ENCODE assay signal across 22 cellular contexts in genomic region chr3:107803170-107803569, GRCh38.
DNase-seq lines count a peak whose midpoint lies in the region; ATAC-seq and TF ChIP-seq lines count a peak whose summit lies in the region.
"Had no signal": no experiment of that assay in that cellular context is flagged by ENCODE, and none has a peak within 500 bp of the region (broad histone marks: within the 10 kb centered on the region; RNA-seq: fewer than 3 reads in every experiment).

No MANE protein-coding gene starts in this region.

- H3K4me1 ChIP-seq in CD4-positive, alpha-beta memory T cell (ENCODE audit: insufficient read depth, low read length) = no peaks in the 10 kb centered on the region
- H3K4me1 ChIP-seq: BE2C, BLaER1 had no signal

- H3K4me1 Mint-ChIP-seq in WTC11 (peaks cover 14% of the 10 kb centered on the region), memory B cell (no peaks in the 10 kb centered on the region)
- H3K4me1 Mint-ChIP-seq in CD4-positive, alpha-beta memory T cell = peaks cover 0 to 1% (median 0%) of the 10 kb centered on the region in 4 donors
- H3K4me1 Mint-ChIP-seq: CD14-positive monocyte had no signal

- TF ChIP-seq CTCF in WTC11 (IDR thresholded peaks at IDR 0.05) (no peak), dorsolateral prefrontal cortex (IDR thresholded peaks at IDR 0.05 in 54 of 56, conservative IDR thresholded peaks at IDR 0.05 in 2 of 56; ENCODE audit: low read depth in 1 of 56, partially characterized antibody in 56 of 56) (no peak)

- intact Hi-C loops in dorsolateral prefrontal cortex (cut with DNase I) = loop anchor here in 1 of 2 donors (5.0 kb wide), 1 partner anchor 44 kb away; no protein-coding TSS in a partner anchor
- intact Hi-C loops in CD4-positive, alpha-beta memory T cell (cut with micrococcal nuclease) = no loop called here

- ATAC-seq in WTC11 = peak; percentile 91
- no peak for ATAC-seq in memory B cell (ENCODE audit: low read depth)
- ATAC-seq: CD8-positive, alpha-beta T cell; GM12878 had no signal

- H3K27me3 Mint-ChIP-seq in WTC11 (ENCODE audit: low read depth) (no peaks in the 10 kb centered on the region), memory B cell (no peaks in the 10 kb centered on the region)
- no peaks in the 10 kb centered on the region for H3K27me3 Mint-ChIP-seq in CD4-positive, alpha-beta memory T cell
- H3K27me3 Mint-ChIP-seq: CD4-positive, CD25-positive, alpha-beta regulatory T cell had no signal

- H3K36me3 ChIP-seq in CD4-positive, alpha-beta memory T cell (ENCODE audit: insufficient read depth, low read length) = peaks cover 52% of the 10 kb centered on the region

- CTCF ChIA-PET in WTC11 (lab: Charles Lee) = interaction anchor here (1.4 to 1.8 kb wide), 2 partner anchors 38 to 125 kb away, joined by 3 to 4 read pairs; no protein-coding TSS in a partner anchor
- CTCF ChIA-PET in CD4-positive, alpha-beta memory T cell (lab: Charles Lee; ENCODE audit: partially characterized antibody) = no interaction called here

- H3K4me3 ChIP-seq in dorsolateral prefrontal cortex = no peak overlapping the region
- no peak overlapping the region for H3K4me3 ChIP-seq in CD4-positive, alpha-beta memory T cell (ENCODE audit: low read length in 2 of 2)
- H3K4me3 ChIP-seq: BLaER1, GM12878 had no signal

- H3K27ac ChIP-seq in dorsolateral prefrontal cortex = peak overlapping the region in 39 of 59 donors; percentile 4 to 97 (median 89)
- H3K27ac ChIP-seq in CD4-positive, alpha-beta memory T cell (ENCODE audit: low read depth, low read length) = no peak overlapping the region
- H3K27ac ChIP-seq: BLaER1 had no signal

- no peaks in the 10 kb centered on the region for H3K9me3 Mint-ChIP-seq in WTC11
- H3K9me3 Mint-ChIP-seq in memory B cell = no peaks in the 10 kb centered on the region
- H3K9me3 Mint-ChIP-seq in CD4-positive, alpha-beta memory T cell = no peaks in the 10 kb centered on the region
- H3K9me3 Mint-ChIP-seq: CD14-positive monocyte; CD4-positive, CD25-positive, alpha-beta regulatory T cell; CD8-positive, alpha-beta T cell had no signal

- no peaks in the 10 kb centered on the region for H3K27me3 ChIP-seq in dorsolateral prefrontal cortex
- H3K27me3 ChIP-seq in CD4-positive, alpha-beta memory T cell (ENCODE audit: insufficient read depth, low read length) = no peaks in the 10 kb centered on the region
- H3K27me3 ChIP-seq: BE2C, BLaER1 had no signal

- peaks cover 31% of the 10 kb centered on the region for H3K36me3 Mint-ChIP-seq in WTC11
- peaks cover 46% of the 10 kb centered on the region for H3K36me3 Mint-ChIP-seq in memory B cell
- peaks cover 72 to 88% of the 10 kb centered on the region in 2 donors for H3K36me3 Mint-ChIP-seq in CD4-positive, alpha-beta memory T cell

- POLR2A ChIA-PET in WTC11 (lab: Charles Lee) = no interaction called here
- POLR2A ChIA-PET in CD4-positive, alpha-beta memory T cell (lab: Charles Lee; ENCODE audit: partially characterized antibody) = no interaction called here

- H3K27ac Mint-ChIP-seq in WTC11 = no peak overlapping the region
- H3K27ac Mint-ChIP-seq in memory B cell = peak overlapping the region; percentile 53
- no peak overlapping the region for H3K27ac Mint-ChIP-seq in CD4-positive, alpha-beta memory T cell

- H3K4me3 Mint-ChIP-seq in WTC11 (no peak overlapping the region), memory B cell (no peak overlapping the region)
- H3K4me3 Mint-ChIP-seq in CD4-positive, alpha-beta memory T cell = no peak overlapping the region
- H3K4me3 Mint-ChIP-seq: CD14-positive monocyte; CD4-positive, CD25-positive, alpha-beta regulatory T cell; CD8-positive, alpha-beta T cell had no signal

- no peaks in the 10 kb centered on the region for H3K9me3 ChIP-seq in CD4-positive, alpha-beta memory T cell (ENCODE audit: control insufficient read depth in 1 of 2, low read length in 2 of 2)
- H3K9me3 ChIP-seq: BE2C, BLaER1 had no signal

- DNase-seq in WTC11 (ENCODE audit: low spot score) (no peak), dorsolateral prefrontal cortex (no peak), memory B cell (ENCODE audit: low spot score in 2 of 2) (no peak), SKM-1 (lab: John Stamatoyannopoulos, UW; ENCODE audit: unreplicated experiment) (no peak), activated gamma-delta T cell treated with Interleukin-2 at 50 U/mL for 16 hours (no peak)
- DNase-seq in CD4-positive, alpha-beta memory T cell = no peak
- DNase-seq: 8988T; ACHN; BE2C; C1 segment of cervical spinal cord; CD4-positive, CD25-positive, alpha-beta regulatory T cell; CD8-positive, alpha-beta T cell; DMS 273 treated with DMSO at 0.1 percent for 48 hours; DMS153; DMS53; DMS79; DND-41; EL; GDM1 had no signal

TF ChIP-seq in WTC11, 78 proteins besides CTCF, POLR2A, EP300 and RAD21:
- no peak for TF ChIP-seq IRF2 (CRISPR knock-in tag; IDR thresholded peaks at IDR 0.05; ENCODE audit: borderline replicate concordance, low read depth)
- no peak for TF ChIP-seq FOXP4 (CRISPR knock-in tag; IDR thresholded peaks at IDR 0.05)
- no peak for TF ChIP-seq ESRRA (CRISPR knock-in tag; IDR thresholded peaks at IDR 0.05; ENCODE audit: borderline replicate concordance)
